Comparison of ENCODE assay signal across 1 cellular context in genomic region chr17:72928454-72929136, GRCh38.
TF ChIP-seq lines count a peak whose summit lies in the region.

No MANE protein-coding gene starts in this region.

TF ChIP-seq in HepG2, 621 proteins besides CTCF, POLR2A, EP300 and RAD21 (continued from another document and continues in another):
- TF ChIP-seq PRDM15 (CRISPR knock-in tag; IDR thresholded peaks at IDR 0.05) (no peak), ZKSCAN5 (CRISPR knock-in tag; IDR thresholded peaks at IDR 0.05) (no peak), ZNF350 (CRISPR knock-in tag; IDR thresholded peaks at IDR 0.05; ENCODE audit: borderline replicate concordance, low read depth) (peak; percentile 36; the same call in 1 of the 2 replicates), E2F2 (CRISPR knock-in tag; IDR thresholded peaks at IDR 0.05; ENCODE audit: borderline replicate concordance) (no peak), NKX3-1 (CRISPR knock-in tag; IDR thresholded peaks at IDR 0.05) (no peak), NR1H2 (CRISPR knock-in tag; IDR thresholded peaks at IDR 0.05; ENCODE audit: borderline replicate concordance, low read depth) (no peak), ATF7-NPFF (CRISPR knock-in tag; IDR thresholded peaks at IDR 0.05; ENCODE audit: low read depth) (no peak), TFE3 (CRISPR knock-in tag; IDR thresholded peaks at IDR 0.05) (peak; percentile 56; the same call in 1 of the 2 replicates), TOE1 (CRISPR knock-in tag; IDR thresholded peaks at IDR 0.05) (no peak), DRAP1 (CRISPR knock-in tag; IDR thresholded peaks at IDR 0.05) (peak; percentile 52), FOXA1 (IDR thresholded peaks at IDR 0.05) (no peak), FOXA1 (CRISPR knock-in tag; IDR thresholded peaks at IDR 0.05) (peak; percentile 78), SOX13 (IDR thresholded peaks at IDR 0.05) (no peak), SOX13 (CRISPR knock-in tag; conservative IDR thresholded peaks at IDR 0.05 in 1 of 2, IDR thresholded peaks at IDR 0.05 in 1 of 2) (peak in 1 of 2 experiments; percentile 68; a peak in 1 of 4 replicates), ZNF431 (CRISPR knock-in tag; IDR thresholded peaks at IDR 0.05; ENCODE audit: borderline replicate concordance, low read depth) (no peak), ZNF331 (CRISPR knock-in tag; IDR thresholded peaks at IDR 0.05) (peak; percentile 84; the same call in 1 of the 2 replicates), ZNF703 (CRISPR knock-in tag; IDR thresholded peaks at IDR 0.05; ENCODE audit: borderline replicate concordance) (no peak), CREB3 (CRISPR knock-in tag; IDR thresholded peaks at IDR 0.05) (no peak), ZNF841 (CRISPR knock-in tag; IDR thresholded peaks at IDR 0.05; ENCODE audit: borderline replicate concordance) (no peak), ZFP36L1 (CRISPR knock-in tag; IDR thresholded peaks at IDR 0.05) (no peak), MNT (IDR thresholded peaks at IDR 0.05) (no peak), PHF21A (CRISPR knock-in tag; IDR thresholded peaks at IDR 0.05) (no peak; the same call in 1 of the 2 replicates), TCF12 (IDR thresholded peaks at IDR 0.05) (no peak), TCF12 (CRISPR knock-in tag; IDR thresholded peaks at IDR 0.05) (no peak), HNF4A (CRISPR knock-in tag; IDR thresholded peaks at IDR 0.05) (peak; percentile 93), SNAPC4 (CRISPR knock-in tag; IDR thresholded peaks at IDR 0.05) (no peak), ZNF7 (CRISPR knock-in tag; IDR thresholded peaks at IDR 0.05) (no peak), ERF (CRISPR knock-in tag; IDR thresholded peaks at IDR 0.05) (peak; percentile 63), ZBTB33 (CRISPR knock-in tag; IDR thresholded peaks at IDR 0.05) (no peak), TGIF2 (CRISPR knock-in tag; IDR thresholded peaks at IDR 0.05) (no peak), ZNF777 (CRISPR knock-in tag; IDR thresholded peaks at IDR 0.05) (no peak), TFDP1 (CRISPR knock-in tag; IDR thresholded peaks at IDR 0.05; ENCODE audit: borderline replicate concordance) (peak; percentile 30; the same call in 1 of the 2 replicates), ZBTB25 (CRISPR knock-in tag; IDR thresholded peaks at IDR 0.05) (no peak), MIER3 (CRISPR knock-in tag; IDR thresholded peaks at IDR 0.05; ENCODE audit: borderline replicate concordance) (peak; percentile 37; the same call in 1 of the 2 replicates), ZMYM4 (CRISPR knock-in tag; IDR thresholded peaks at IDR 0.05) (peak; percentile 57), MXD1 (CRISPR knock-in tag; IDR thresholded peaks at IDR 0.05) (no peak), FOXK1 (CRISPR knock-in tag; IDR thresholded peaks at IDR 0.05; ENCODE audit: borderline replicate concordance, low read depth) (peak; percentile 51; the same call in 1 of the 2 replicates), IKZF5 (CRISPR knock-in tag; IDR thresholded peaks at IDR 0.05) (peak; percentile 27; the same call in 1 of the 2 replicates), ZEB1 (IDR thresholded peaks at IDR 0.05; ENCODE audit: insufficient replicate concordance, low read depth) (peak; percentile 94)
